Comparison of ENCODE assay signal across 8 cellular contexts in genomic region chr7:151083824-151084160, GRCh38. TPM values are rescaled to one million over a fixed set of nuclear protein-coding genes. Genes with fewer than 3 reads are reported as not detected.
DNase-seq lines count a peak whose midpoint lies in the region; ATAC-seq and TF ChIP-seq lines count a peak whose summit lies in the region.

No MANE protein-coding gene starts in this region.

- intact Hi-C loops in heart left ventricle (cut with DNase I) = loop anchor here in 1 of 10 donors (2.0 kb wide), 1 partner anchor 25 kb away; the partner anchor contains the start of gene SLC4A2
- intact Hi-C loops in Right ventricle myocardium superior (cut with DNase I) = no loop called here

- peaks cover 4% of the 10 kb centered on the region for H3K79me1 ChIP-seq in mesenchymal stem cell (replicated peaks; ENCODE audit: low read length, poor library complexity, severe bottlenecking)

- no peaks in the 10 kb centered on the region for H3K36me3 ChIP-seq in heart left ventricle
- H3K36me3 ChIP-seq in brain microvascular endothelial cell (replicated peaks) = no peaks in the 10 kb centered on the region
- peaks cover 4 to 19% of the 10 kb centered on the region in 2 experiments for H3K36me3 ChIP-seq in mesenchymal stem cell (ENCODE audit: control insufficient read depth in 1 of 2, insufficient read depth in 2 of 2, low read depth in 1 of 2, low read length in 2 of 2)
- peaks cover 0 to 6% (median 0%) of the 10 kb centered on the region in 4 donors for H3K36me3 ChIP-seq in upper lobe of left lung

- H3K23ac ChIP-seq in mesenchymal stem cell (ENCODE audit: low read length in 2 of 2) = no peak overlapping the region

- 26 to 44% (median 30%) methylated on average over 2 to 3 of the region's 3 CpGs for WGBS in heart left ventricle, 4 donors
- 0% methylated on average over 2 of the region's 3 CpGs for WGBS in mesenchymal stem cell
- 27 to 41% methylated on average over 2 to 3 of the region's 3 CpGs for WGBS in upper lobe of left lung, 2 donors

- H3K4me1 ChIP-seq in heart left ventricle (peaks cover 20 to 73% (median 57%) of the 10 kb centered on the region in 12 donors), mesenchymal stem cell (ENCODE audit: control insufficient read depth, insufficient read depth, low read depth, low read length) (peaks cover 45% of the 10 kb centered on the region), upper lobe of left lung (peaks cover 55 to 75% (median 67%) of the 10 kb centered on the region in 4 donors)

- H4K91ac ChIP-seq in mesenchymal stem cell (ENCODE audit: low read length) = no peak overlapping the region

- DNase-seq in heart left ventricle = no peak
- no peak for DNase-seq in Right ventricle myocardium superior
- no peak for DNase-seq in brain microvascular endothelial cell
- no peak for DNase-seq in mesenchymal stem cell
- no peak for DNase-seq in upper lobe of left lung
- no peak for DNase-seq in NCI-H1930 (lab: John Stamatoyannopoulos, UW)

- H2BK15ac ChIP-seq in mesenchymal stem cell (ENCODE audit: low read depth, poor library complexity, severe bottlenecking) = no peak overlapping the region

- TF ChIP-seq EP300 in upper lobe of left lung (IDR thresholded peaks at IDR 0.05) = no peak

- H2BK120ac ChIP-seq in mesenchymal stem cell (ENCODE audit: low read depth, low read length) = no peak overlapping the region

- H3K4ac ChIP-seq in mesenchymal stem cell (ENCODE audit: low read depth in 1 of 2, low read length in 2 of 2) = peak overlapping the region in 1 of 2 experiments; percentile 64

- peak overlapping the region; percentile 94 for H3K9ac ChIP-seq in mesenchymal stem cell (ENCODE audit: low read length)

- peak overlapping the region; percentile 88 for H3K4me2 ChIP-seq in mesenchymal stem cell (ENCODE audit: low read length, poor library complexity, severe bottlenecking)

- H3K4me3 ChIP-seq in heart left ventricle (peak overlapping the region; percentile 72 to 99 (median 90)), brain microvascular endothelial cell (ENCODE audit: low read depth, low read length) (peak overlapping the region; percentile 70), mesenchymal stem cell (ENCODE audit: insufficient read depth in 1 of 2, low read depth in 1 of 2, low read length in 2 of 2) (peak overlapping the region; percentile 77 to 96), upper lobe of left lung (peak overlapping the region; percentile 76 to 99 (median 90))

- H3K18ac ChIP-seq in mesenchymal stem cell (ENCODE audit: low read depth in 1 of 2, low read length in 2 of 2) = peak overlapping the region in 1 of 2 experiments; percentile 75

- H3K27ac ChIP-seq in heart left ventricle = peak overlapping the region in 10 of 12 donors; percentile 78 to 99 (median 93)
- H3K27ac ChIP-seq in brain microvascular endothelial cell = no peak overlapping the region
- no peak overlapping the region for H3K27ac ChIP-seq in mesenchymal stem cell (ENCODE audit: low read length, poor library complexity, severe bottlenecking)
- peak overlapping the region in 3 of 4 donors; percentile 88 to 97 (median 95) for H3K27ac ChIP-seq in upper lobe of left lung

- no peak for TF ChIP-seq POLR2A in heart left ventricle (IDR thresholded peaks at IDR 0.05)
- TF ChIP-seq POLR2A in upper lobe of left lung (IDR thresholded peaks at IDR 0.05) = no peak

- H2BK5ac ChIP-seq in mesenchymal stem cell (ENCODE audit: low read depth, low read length, poor library complexity, severe bottlenecking) = no peak overlapping the region

- no peak overlapping the region for H4K8ac ChIP-seq in mesenchymal stem cell (ENCODE audit: low read length)

- H2AFZ ChIP-seq in mesenchymal stem cell (ENCODE audit: low read depth, low read length) = peak overlapping the region; percentile 90

- no peak overlapping the region for H2AK5ac ChIP-seq in mesenchymal stem cell (ENCODE audit: low read length, severe bottlenecking)

- H3K14ac ChIP-seq in mesenchymal stem cell (ENCODE audit: low read length in 2 of 2) = no peak overlapping the region

- H3K27me3 ChIP-seq in heart left ventricle = no peaks in the 10 kb centered on the region
- no peaks in the 10 kb centered on the region for H3K27me3 ChIP-seq in brain microvascular endothelial cell (replicated peaks)
- no peaks in the 10 kb centered on the region for H3K27me3 ChIP-seq in mesenchymal stem cell (ENCODE audit: control insufficient read depth in 1 of 2, insufficient read depth in 1 of 2, low read length in 2 of 2)
- no peaks in the 10 kb centered on the region for H3K27me3 ChIP-seq in upper lobe of left lung

- in situ Hi-C loops in brain microvascular endothelial cell (cut with HindIII; ENCODE audit: low pct_ligation_motif_present, low sequenced_read_pairs) = no loop called here

- H3K9me3 ChIP-seq in heart left ventricle = no peaks in the 10 kb centered on the region
- no peaks in the 10 kb centered on the region for H3K9me3 ChIP-seq in mesenchymal stem cell (ENCODE audit: control insufficient read depth, low read length)
- no peaks in the 10 kb centered on the region for H3K9me3 ChIP-seq in upper lobe of left lung

- peak overlapping the region in 1 of 2 experiments; percentile 64 for H2BK12ac ChIP-seq in mesenchymal stem cell (ENCODE audit: low read length in 2 of 2)

- TF ChIP-seq CTCF in heart left ventricle (IDR thresholded peaks at IDR 0.05) (no peak), brain microvascular endothelial cell (IDR thresholded peaks at IDR 0.05; ENCODE audit: low read depth, low read length, missing control alignments) (no peak), upper lobe of left lung (IDR thresholded peaks at IDR 0.05) (no peak)

- no peak for ATAC-seq in heart left ventricle
- ATAC-seq in Right ventricle myocardium superior (ENCODE audit: poor library complexity) = no peak
- no peak for ATAC-seq in upper lobe of left lung (ENCODE audit: low FRiP score in 2 of 2)
- no peak for ATAC-seq in HG03378 (IDR thresholded peaks at IDR 0.05; ENCODE audit: unreplicated experiment)
- no peak for ATAC-seq in GM19328 (IDR thresholded peaks at IDR 0.05; ENCODE audit: unreplicated experiment)

RNA-seq across cellular contexts. Expression of gene TMUB1, which starts 0.5 kb away (rescaled TPM):
- 10 to 100 TPM; 21.8 to 62.8 (median 26.7) TPM for total RNA-seq in heart left ventricle
- polyA plus RNA-seq in heart left ventricle = 10 to 100 TPM; 66.1 to 82.6 TPM
- 33.9 TPM for total RNA-seq in Right ventricle myocardium superior
- polyA plus RNA-seq in mesenchymal stem cell (2013, experiment 1 of 2) = 56.8 TPM
- polyA plus RNA-seq in mesenchymal stem cell (2013, experiment 2 of 2) = 53.5 TPM
- 10 to 100 TPM; 35.3 to 72.9 (median 51.6) TPM for total RNA-seq in upper lobe of left lung

RNA-seq across cellular contexts. Expression of gene AGAP3, which starts 2.5 kb away (rescaled TPM):
- total RNA-seq in heart left ventricle = 10 to 100 TPM; 30.3 to 83.7 (median 57.6) TPM
- polyA plus RNA-seq in heart left ventricle = 10 to 100 TPM; 42.9 to 55.3 TPM
- 62.7 TPM for total RNA-seq in Right ventricle myocardium superior
- 55.8 TPM for polyA plus RNA-seq in mesenchymal stem cell (2013, experiment 1 of 2)
- 53.0 TPM for polyA plus RNA-seq in mesenchymal stem cell (2013, experiment 2 of 2)
- 100 to 1,000 TPM; 122 to 350 (median 182) TPM for total RNA-seq in upper lobe of left lung

RNA-seq across cellular contexts. Expression of gene FASTK, which starts 3.2 kb away (rescaled TPM):
- 100 to 1,000 TPM in 2 of 9 donors, 10 to 100 TPM in 7; 59.9 to 124 (median 77.7) TPM for total RNA-seq in heart left ventricle
- polyA plus RNA-seq in heart left ventricle = 100 to 1,000 TPM in 1 of 2 donors, 10 to 100 TPM in 1; 75.7 to 168 TPM
- 81.1 TPM for total RNA-seq in Right ventricle myocardium superior
- 72.5 TPM for polyA plus RNA-seq in mesenchymal stem cell (2013, experiment 1 of 2)
- 69.4 TPM for polyA plus RNA-seq in mesenchymal stem cell (2013, experiment 2 of 2)
- 100 to 1,000 TPM in 1 of 6 donors, 10 to 100 TPM in 5; 54.3 to 136 (median 78.0) TPM for total RNA-seq in upper lobe of left lung

RNA-seq across cellular contexts. Expression of gene SLC4A2, which starts 24.4 kb away (rescaled TPM):
- total RNA-seq in heart left ventricle = 10 to 100 TPM; 44.1 to 84.3 (median 54.8) TPM
- polyA plus RNA-seq in heart left ventricle = 100 to 1,000 TPM in 1 of 2 donors, 10 to 100 TPM in 1; 68.3 to 113 TPM
- total RNA-seq in Right ventricle myocardium superior = 49.7 TPM
- 140 TPM for polyA plus RNA-seq in mesenchymal stem cell (2013, experiment 1 of 2)
- 133 TPM for polyA plus RNA-seq in mesenchymal stem cell (2013, experiment 2 of 2)
- 100 to 1,000 TPM in 5 of 6 donors, 10 to 100 TPM in 1; 88.4 to 312 (median 188) TPM for total RNA-seq in upper lobe of left lung

RNA-seq across cellular contexts. Expression of gene CDK5, which starts 26.1 kb away (rescaled TPM):
- total RNA-seq in heart left ventricle = 10 to 100 TPM in 1 of 9 donors, 1 to 10 TPM in 8; 5.6 to 13.7 (median 8.5) TPM
- polyA plus RNA-seq in heart left ventricle = 1 to 10 TPM; 6.2 to 7.6 TPM
- total RNA-seq in Right ventricle myocardium superior = 6.3 TPM
- polyA plus RNA-seq in mesenchymal stem cell (2013, experiment 1 of 2) = 20.3 TPM
- polyA plus RNA-seq in mesenchymal stem cell (2013, experiment 2 of 2) = 21.3 TPM
- 10 to 100 TPM in 3 of 6 donors, 1 to 10 TPM in 3; 2.1 to 14.4 (median 10.1) TPM for total RNA-seq in upper lobe of left lung

Comparison
In these comparisons a context has a peak if more than half of its experiments do, and no peak if none do; other contexts are left out.
1. H3K27ac ChIP-seq: peak in heart left ventricle (10 of 12) and upper lobe of left lung (3 of 4); none in brain microvascular endothelial cell (single experiment) and mesenchymal stem cell (single experiment).
2. Peak in every context shown above with its lines, with median percentiles within 50 percentile points of each other: H3K4me3 ChIP-seq.